19 cellular contexts compared by ENCODE assay signal in the genomic region with DNA sequence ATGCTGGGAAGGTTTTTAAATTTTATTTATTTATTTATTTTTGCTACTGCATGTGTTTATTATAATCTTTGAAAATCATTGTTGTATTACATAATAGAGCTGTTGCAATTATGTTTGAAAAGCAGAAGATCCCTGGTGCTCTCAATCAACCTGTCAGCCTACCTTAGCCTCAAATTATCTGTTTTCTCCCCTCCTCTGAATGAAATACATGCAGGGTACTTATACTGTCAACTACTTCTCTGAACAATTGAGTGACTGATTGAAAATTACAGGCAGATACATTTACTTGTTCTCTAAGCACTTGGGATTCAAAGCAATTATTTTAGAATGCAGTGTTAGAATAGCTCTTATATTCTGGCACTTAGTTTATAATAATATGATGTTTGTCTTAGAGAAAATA. TPM values are rescaled to one million over a fixed set of nuclear protein-coding genes. Genes with fewer than 3 reads are reported as not detected.
"Had no signal": no experiment of that assay in that cellular context is flagged by ENCODE, and none has a peak within 500 bp of the region (broad histone marks: within the 10 kb centered on the region; RNA-seq: fewer than 3 reads in every experiment).

No MANE protein-coding gene starts in this region.

- H3K9me3 ChIP-seq: SJSA1 had no signal

- H3K27ac ChIP-seq: SJSA1, SK-N-MC had no signal

- H3K36me3 ChIP-seq: SJSA1 had no signal

- H3K27me3 ChIP-seq: SJSA1 had no signal

- FAIRE-seq: RCC 7860 had no signal

- H3K4me3 ChIP-seq: SJSA1, SK-N-MC had no signal

- DNase-seq: KBM-7, MV-4-11, NCI-H1048, NCI-H1694, NCI-H187 treated with DMSO at 0.1 percent for 48 hours, NCI-H2029 treated with DMSO at 0.1 percent for 48 hours, NCI-H2171, NCI-H226, NCI-H446, NCI-H510A, NCI-H524 treated with DMSO at 0.1 percent for 48 hours, NCI-H69, NCI-H774, Right ventricle myocardium superior, RPMI8226, SIG-M5 had no signal

RNA-seq across cellular contexts. Expression of a gene that starts 8.1 kb away (rescaled TPM):
- total RNA-seq: SJSA1 had no signal
